26 cellular contexts compared by ENCODE assay signal in the genomic region with DNA sequence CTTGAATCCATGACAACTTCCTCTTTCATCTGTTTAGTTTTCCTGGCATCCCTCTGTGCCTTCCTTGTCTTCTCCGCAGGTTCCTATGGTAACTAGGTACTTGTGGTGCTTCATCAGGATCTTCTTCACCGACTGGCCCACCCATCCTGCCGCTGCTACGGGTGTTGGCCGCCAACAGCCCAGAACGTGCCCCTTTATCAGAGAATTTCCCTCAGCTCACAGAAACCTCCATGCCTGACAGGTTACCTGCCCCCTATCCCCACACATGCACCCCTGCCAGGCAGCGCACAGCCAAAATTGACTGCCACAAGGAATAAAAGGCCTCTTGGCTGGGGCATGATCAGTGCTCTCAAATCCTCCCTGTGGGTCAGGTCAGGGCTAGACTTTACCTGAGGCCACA. TPM values are rescaled to one million over a fixed set of nuclear protein-coding genes. Genes with fewer than 3 reads are reported as not detected.
DNase-seq lines count a peak whose midpoint lies in the region; ATAC-seq and TF ChIP-seq lines count a peak whose summit lies in the region.
"Had no signal": no experiment of that assay in that cellular context is flagged by ENCODE, and none has a peak within 500 bp of the region (broad histone marks: within the 10 kb centered on the region; RNA-seq: fewer than 3 reads in every experiment).

No MANE protein-coding gene starts in this region.

- no peaks in the 10 kb centered on the region for H3K9me2 ChIP-seq in GM23248 (ENCODE audit: insufficient read depth)

- peaks cover 13% of the 10 kb centered on the region for H3K9me3 Mint-ChIP-seq in activated CD4-positive, alpha-beta T cell treated with anti-CD3 and anti-CD28 coated beads, Interleukin-2, amount 10 ng/mL, durations not matched to agents 24 days and 14 days
- H3K9me3 Mint-ChIP-seq in activated naive CD8-positive, alpha-beta T cell treated with anti-CD3 and anti-CD28 coated beads, Interleukin-2, amount 10 ng/mL, durations not matched to agents 7 days and 5 days, result peaks cover 11% of the 10 kb centered on the region
- H3K9me3 Mint-ChIP-seq in neural crest cell, result peaks cover 7% of the 10 kb centered on the region

- POLR2A ChIA-PET in activated naive CD8-positive, alpha-beta T cell treated with anti-CD3 and anti-CD28 coated beads, Interleukin-2, amount 10 ng/mL, durations not matched to agents 7 days and 5 days (lab: Charles Lee), result interaction anchor here (0.6 to 11.1 kb wide), 3 partner anchors 27 to 1287 kb away, joined by 3 to 108 read pairs (median 3); partner anchors contain the start of gene PPIF

- H3K36me3 ChIP-seq in GM23248 (ENCODE audit: low read depth), result peaks cover 11% of the 10 kb centered on the region; the same call in 1 of the 2 replicates
- H3K36me3 ChIP-seq: thoracic aorta had no signal

- ATAC-seq in activated naive CD8-positive, alpha-beta T cell treated with anti-CD3 and anti-CD28 coated beads, Interleukin-2, amount 10 ng/mL, durations not matched to agents 7 days and 5 days (ENCODE audit: low read depth), result no peak
- no peak for ATAC-seq in GM21528 (IDR thresholded peaks at IDR 0.05; ENCODE audit: low FRiP score, unreplicated experiment)
- ATAC-seq: left cardiac atrium; naive thymus-derived CD4-positive, alpha-beta T cell; sciatic nerve had no signal

- H3K27ac Mint-ChIP-seq in activated CD4-positive, alpha-beta T cell treated with anti-CD3 and anti-CD28 coated beads, Interleukin-2, amount 10 ng/mL, durations not matched to agents 24 days and 14 days, result peak overlapping the region; percentile 90
- H3K27ac Mint-ChIP-seq in activated naive CD8-positive, alpha-beta T cell treated with anti-CD3 and anti-CD28 coated beads, Interleukin-2, amount 10 ng/mL, durations not matched to agents 7 days and 5 days, result peak overlapping the region; percentile 84
- no peak overlapping the region for H3K27ac Mint-ChIP-seq in neural crest cell (ENCODE audit: unreplicated experiment)

- H3F3A ChIP-seq in GM23248 (ENCODE audit: insufficient read depth), result peaks cover 92% of the 10 kb centered on the region

- TF ChIP-seq CTCF in neural crest cell (conservative IDR thresholded peaks at IDR 0.05), result no peak

- H3K36me3 Mint-ChIP-seq in activated CD4-positive, alpha-beta T cell treated with anti-CD3 and anti-CD28 coated beads, Interleukin-2, amount 10 ng/mL, durations not matched to agents 24 days and 14 days (ENCODE audit: low read depth), result peaks cover 20% of the 10 kb centered on the region
- H3K36me3 Mint-ChIP-seq in activated naive CD8-positive, alpha-beta T cell treated with anti-CD3 and anti-CD28 coated beads, Interleukin-2, amount 10 ng/mL, durations not matched to agents 7 days and 5 days, result peaks cover 13% of the 10 kb centered on the region
- H3K36me3 Mint-ChIP-seq in neural crest cell (ENCODE audit: low read depth), result peaks cover 9% of the 10 kb centered on the region

- no peak overlapping the region for H3K4me3 ChIP-seq in GM23248
- H3K4me3 ChIP-seq: thoracic aorta had no signal

- in situ Hi-C loops in GM23248 (cut with MboI) (no loop called here), G401 (cut with HindIII; ENCODE audit: low sequenced_read_pairs) (no loop called here)

- WGBS in GM23248 (ENCODE audit: low coverage in 1 of 2, low lambda C conversion rate in 2 of 2, missing lambda C conversion rate in 2 of 2), 2 experiments, result 89 to 90% methylated on average over 7 of the region's 7 CpGs

- no peaks in the 10 kb centered on the region for H4K20me1 ChIP-seq in GM23248 (ENCODE audit: insufficient read depth)

- peaks cover 82% of the 10 kb centered on the region for H3K4me1 Mint-ChIP-seq in activated CD4-positive, alpha-beta T cell treated with anti-CD3 and anti-CD28 coated beads, Interleukin-2, amount 10 ng/mL, durations not matched to agents 24 days and 14 days
- peaks cover 74% of the 10 kb centered on the region for H3K4me1 Mint-ChIP-seq in activated naive CD8-positive, alpha-beta T cell treated with anti-CD3 and anti-CD28 coated beads, Interleukin-2, amount 10 ng/mL, durations not matched to agents 7 days and 5 days
- H3K4me1 Mint-ChIP-seq in neural crest cell, result peaks cover 43% of the 10 kb centered on the region

- H3K4me2 ChIP-seq in GM23248 (ENCODE audit: unreplicated experiment), result no peak overlapping the region

- H3K27me3 Mint-ChIP-seq in activated CD4-positive, alpha-beta T cell treated with anti-CD3 and anti-CD28 coated beads, Interleukin-2, amount 10 ng/mL, durations not matched to agents 24 days and 14 days, result peaks cover 3% of the 10 kb centered on the region
- H3K27me3 Mint-ChIP-seq in activated naive CD8-positive, alpha-beta T cell treated with anti-CD3 and anti-CD28 coated beads, Interleukin-2, amount 10 ng/mL, durations not matched to agents 7 days and 5 days, result no peaks in the 10 kb centered on the region
- peaks cover 16% of the 10 kb centered on the region for H3K27me3 Mint-ChIP-seq in neural crest cell (ENCODE audit: low read depth)

- no peaks in the 10 kb centered on the region for H3K9me3 ChIP-seq in GM23248 (ENCODE audit: low read depth)
- H3K9me3 ChIP-seq: thoracic aorta had no signal

- H3K9ac ChIP-seq in GM23248, result no peak overlapping the region
- H3K9ac ChIP-seq: parathyroid adenoma had no signal

- H3K79me2 ChIP-seq in GM23248 (ENCODE audit: insufficient read depth), result no peaks in the 10 kb centered on the region
- H3K79me2 ChIP-seq: parathyroid adenoma had no signal

- H3K4me3 Mint-ChIP-seq in activated CD4-positive, alpha-beta T cell treated with anti-CD3 and anti-CD28 coated beads, Interleukin-2, amount 10 ng/mL, durations not matched to agents 24 days and 14 days, result peak overlapping the region; percentile 76
- H3K4me3 Mint-ChIP-seq in activated naive CD8-positive, alpha-beta T cell treated with anti-CD3 and anti-CD28 coated beads, Interleukin-2, amount 10 ng/mL, durations not matched to agents 7 days and 5 days, result peak overlapping the region; percentile 4
- peak overlapping the region; percentile 72 for H3K4me3 Mint-ChIP-seq in neural crest cell
- H3K4me3 Mint-ChIP-seq: activated naive CD4-positive, alpha-beta T cell treated with anti-CD3 and anti-CD28 coated beads, Interleukin-2, amount 10 ng/mL, durations not matched to agents 7 days and 5 days had no signal

- H3K4me1 ChIP-seq in GM23248 (ENCODE audit: insufficient read depth), result peaks cover 66% of the 10 kb centered on the region
- H3K4me1 ChIP-seq: parathyroid adenoma had no signal

- intact Hi-C loops in activated CD4-positive, alpha-beta T cell treated with anti-CD3 and anti-CD28 coated beads, Interleukin-2, amount 10 ng/mL, durations not matched to agents 24 days and 14 days (cut with micrococcal nuclease), result no loop called here

- H2AFZ ChIP-seq in GM23248, result no peak overlapping the region
- H2AFZ ChIP-seq: parathyroid adenoma had no signal

- no peak for DNase-seq in activated CD4-positive, alpha-beta T cell treated with anti-CD3 and anti-CD28 coated beads, Interleukin-2, amount 10 ng/mL, durations not matched to agents 24 days and 14 days
- no peak for DNase-seq in activated CD4-positive, alpha-beta T cell treated with anti-CD3 and anti-CD28 coated beads, Interleukin-2, amount 50 U/mL, for 4 hours
- DNase-seq in GM23248, result no peak
- no peak for DNase-seq in activated naive CD8-positive, alpha-beta T cell treated with anti-CD3 and anti-CD28 coated beads, Interleukin-2, amount 10 ng/mL, durations not matched to agents 7 days and 5 days
- no peak for DNase-seq in neural crest cell (ENCODE audit: low read depth, low spot score)
- DNase-seq in G401 (ENCODE audit: low spot score), result no peak
- DNase-seq in retina, result no peak
- DNase-seq: ACHN; activated CD4-positive, alpha-beta T cell treated with anti-CD3 and anti-CD28 coated beads, Interleukin-2, amount 50 U/mL, for 48 hours; activated naive CD4-positive, alpha-beta T cell treated with anti-CD3 and anti-CD28 coated beads, Interleukin-2, amount 10 ng/mL, durations not matched to agents 7 days and 5 days; activated T-cell treated with anti-CD3 and anti-CD28 coated beads, Interleukin-2, amount 50 U/mL, for 1 hour; effector memory CD4-positive, alpha-beta T cell; GF-D8; glutamatergic neuron; mesendoderm; naive thymus-derived CD4-positive, alpha-beta T cell; NCI-H1105 treated with DMSO at 0.1 percent for 48 hours; NCI-H524 treated with DMSO at 0.1 percent for 48 hours; SHP77 treated with DMSO at 0.1 percent for 48 hours had no signal

- peak overlapping the region; percentile 93; the same call in 1 of the 2 replicates for H3K27ac ChIP-seq in GM23248
- H3K27ac ChIP-seq: C4-2B, parathyroid adenoma, thoracic aorta, VCaP had no signal

- H3K27me3 ChIP-seq in GM23248 (replicated peaks; ENCODE audit: insufficient read depth), result no peaks in the 10 kb centered on the region

RNA-seq across cellular contexts. Expression of gene PPIF, which starts 27.9 kb away (rescaled TPM):
- 157 and 161 TPM in 2 replicates for total RNA-seq in activated CD4-positive, alpha-beta T cell treated with anti-CD3 and anti-CD28 coated beads, Interleukin-2, amount 10 ng/mL, durations not matched to agents 24 days and 14 days
- total RNA-seq in GM23248 (2014; rRNA removed; shearing (Covaris generic)), result 18.7 and 24.6 TPM in 2 replicates
- polyA plus RNA-seq in GM23248 (2016; fragmentation: Nextera tagmentation; extraction: Ambion mirVana), result 45.5 and 50.8 TPM in 2 replicates
- 10 to 100 TPM; 56.9 to 57.0 TPM for total RNA-seq in activated naive CD8-positive, alpha-beta T cell treated with anti-CD3 and anti-CD28 coated beads, Interleukin-2, amount 10 ng/mL, durations not matched to agents 7 days and 5 days
- total RNA-seq in neural crest cell, result 74.2 and 76.8 TPM in 2 replicates
- 58.4 and 66.1 TPM in 2 replicates for total RNA-seq in G401 (2014; rRNA removed; shearing (Covaris generic))

Comparison
In these comparisons a context has a peak if more than half of its experiments do, and no peak if none do; other contexts are left out.
1. H3K4me3 Mint-ChIP-seq: peak in every context shown above with its lines; median percentile 76 in activated CD4-positive, alpha-beta T cell treated with anti-CD3 and anti-CD28 coated beads, Interleukin-2, amount 10 ng/mL, durations not matched to agents 24 days and 14 days; 72 in neural crest cell; 4 in activated naive CD8-positive, alpha-beta T cell treated with anti-CD3 and anti-CD28 coated beads, Interleukin-2, amount 10 ng/mL, durations not matched to agents 7 days and 5 days.